Comparison of ENCODE assay signal across 2 cellular contexts in genomic region chr11:67271212-67271547, GRCh38.
TF ChIP-seq lines count a peak whose summit lies in the region.

No MANE protein-coding gene starts in this region.

TF ChIP-seq in GM12878, 131 proteins besides CTCF, POLR2A, EP300 and RAD21:
- TF ChIP-seq ZSCAN29 (IDR thresholded peaks at IDR 0.05) (peak; percentile 99), ZNF622 (IDR thresholded peaks at IDR 0.05) (no peak)

TF ChIP-seq in SK-N-SH treated with all-trans-retinoic acid at 6 μM for 48 hours, 23 proteins besides CTCF, POLR2A, EP300 and RAD21:
- no peak for TF ChIP-seq ZFP3 (CRISPR knock-in tag; IDR thresholded peaks at IDR 0.05)
- no peak for TF ChIP-seq GLIS3 (CRISPR knock-in tag; IDR thresholded peaks at IDR 0.05)
- TF ChIP-seq SNAI2 (CRISPR knock-in tag; IDR thresholded peaks at IDR 0.05), result no peak
- TF ChIP-seq ISL1 (CRISPR knock-in tag; IDR thresholded peaks at IDR 0.05), result no peak
- TF ChIP-seq CSDC2 (CRISPR knock-in tag; IDR thresholded peaks at IDR 0.05), result no peak
- no peak for TF ChIP-seq PPARA (CRISPR knock-in tag; IDR thresholded peaks at IDR 0.05; ENCODE audit: borderline replicate concordance)
- TF ChIP-seq ZC3H10 (CRISPR knock-in tag; IDR thresholded peaks at IDR 0.05), result no peak
- no peak for TF ChIP-seq TSHZ2 (CRISPR knock-in tag; IDR thresholded peaks at IDR 0.05)
- TF ChIP-seq ZNF8 (CRISPR knock-in tag; IDR thresholded peaks at IDR 0.05), result no peak
- TF ChIP-seq ARNTL (CRISPR knock-in tag; IDR thresholded peaks at IDR 0.05; ENCODE audit: borderline replicate concordance, low read depth), result no peak
- TF ChIP-seq ZNF70 (CRISPR knock-in tag; IDR thresholded peaks at IDR 0.05), result no peak
- no peak for TF ChIP-seq CSRNP3 (CRISPR knock-in tag; IDR thresholded peaks at IDR 0.05)
- TF ChIP-seq ZNF565 (CRISPR knock-in tag; conservative IDR thresholded peaks at IDR 0.05; ENCODE audit: low read depth), result no peak
- no peak for TF ChIP-seq RARB (CRISPR knock-in tag; IDR thresholded peaks at IDR 0.05)
- no peak for TF ChIP-seq ZFP30 (CRISPR knock-in tag; IDR thresholded peaks at IDR 0.05)
- no peak for TF ChIP-seq PATZ1 (CRISPR knock-in tag; IDR thresholded peaks at IDR 0.05; ENCODE audit: borderline replicate concordance)
- TF ChIP-seq, protein P1, sequence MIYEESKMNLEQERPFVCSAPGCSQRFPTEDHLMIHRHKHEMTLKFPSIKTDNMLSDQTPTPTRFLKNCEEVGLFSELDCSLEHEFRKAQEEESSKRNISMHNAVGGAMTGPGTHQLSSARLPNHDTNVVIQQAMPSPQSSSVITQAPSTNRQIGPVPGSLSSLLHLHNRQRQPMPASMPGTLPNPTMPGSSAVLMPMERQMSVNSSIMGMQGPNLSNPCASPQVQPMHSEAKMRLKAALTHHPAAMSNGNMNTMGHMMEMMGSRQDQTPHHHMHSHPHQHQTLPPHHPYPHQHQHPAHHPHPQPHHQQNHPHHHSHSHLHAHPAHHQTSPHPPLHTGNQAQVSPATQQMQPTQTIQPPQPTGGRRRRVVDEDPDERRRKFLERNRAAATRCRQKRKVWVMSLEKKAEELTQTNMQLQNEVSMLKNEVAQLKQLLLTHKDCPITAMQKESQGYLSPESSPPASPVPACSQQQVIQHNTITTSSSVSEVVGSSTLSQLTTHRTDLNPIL (CRISPR knock-in tag; IDR thresholded peaks at IDR 0.05; ENCODE audit: low read depth), result no peak
- TF ChIP-seq BACH2 (CRISPR knock-in tag; IDR thresholded peaks at IDR 0.05; ENCODE audit: borderline replicate concordance), result no peak
- no peak for TF ChIP-seq ESRRG (CRISPR knock-in tag; IDR thresholded peaks at IDR 0.05)
